17 cellular contexts compared by ENCODE assay signal in the genomic region with DNA sequence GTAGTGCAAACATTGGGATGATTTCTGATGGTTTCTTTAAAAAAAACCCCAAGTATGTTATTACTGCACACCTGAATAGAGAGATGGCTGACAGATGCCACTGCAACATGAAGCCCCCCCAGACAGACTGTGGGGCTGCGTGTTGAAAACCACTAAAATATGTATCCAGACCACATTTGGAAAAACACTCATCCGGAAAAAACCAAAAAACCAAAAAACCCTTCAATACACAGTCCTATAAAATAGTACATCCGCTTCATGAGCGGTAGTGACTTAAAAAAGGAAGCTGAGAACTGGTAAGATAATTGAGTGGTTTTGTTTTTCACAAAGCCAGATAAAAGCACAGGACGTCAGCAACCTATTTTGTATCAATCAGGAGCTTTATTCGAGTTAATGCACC. TPM values are rescaled to one million over a fixed set of nuclear protein-coding genes. Genes with fewer than 3 reads are reported as not detected.
DNase-seq lines count a peak whose midpoint lies in the region; ATAC-seq and TF ChIP-seq lines count a peak whose summit lies in the region.
"Had no signal": no experiment of that assay in that cellular context is flagged by ENCODE, and none has a peak within 500 bp of the region (broad histone marks: within the 10 kb centered on the region; RNA-seq: fewer than 3 reads in every experiment).

No MANE protein-coding gene starts in this region.

- TF ChIP-seq POLR2A in suprapubic skin (IDR thresholded peaks at IDR 0.05) = no peak

- H3K27me3 ChIP-seq in Loucy (ENCODE audit: insufficient read depth, low read length, poor library complexity, severe bottlenecking) (peaks cover 49% of the 10 kb centered on the region), WERI-Rb-1 (ENCODE audit: insufficient read depth, low read depth, severe bottlenecking) (no peaks in the 10 kb centered on the region), suprapubic skin (peaks cover 39% of the 10 kb centered on the region)

- H3K4me3 ChIP-seq in Loucy (ENCODE audit: low read length, poor library complexity, severe bottlenecking) (peak overlapping the region; percentile 47), WERI-Rb-1 (ENCODE audit: low read depth, low read length) (no peak overlapping the region), suprapubic skin (no peak overlapping the region)
- H3K4me3 ChIP-seq: gastrocnemius medialis had no signal

- CTCF ChIA-PET in activated CD4-positive, alpha-beta T cell treated with anti-CD3 and anti-CD28 coated beads for 36 hours (lab: Charles Lee) = interaction anchor here (0.7 to 2.5 kb wide), 4 partner anchors 16 to 401 kb away, joined by 3 to 9 read pairs (median 4); no protein-coding TSS in a partner anchor
- CTCF ChIA-PET in activated CD4-positive, alpha-beta memory T cell treated with anti-CD3 and anti-CD28 coated beads, Interleukin-2, amount 10 ng/mL, durations not matched to agents 7 days and 5 days (lab: Charles Lee) = interaction anchor here (0.6 to 1.1 kb wide), 4 partner anchors 12 to 165 kb away, joined by 3 to 5 read pairs (median 3); no protein-coding TSS in a partner anchor

- no peaks in the 10 kb centered on the region for H3K79me2 ChIP-seq in Loucy (ENCODE audit: insufficient read depth, low read length)

- TF ChIP-seq CTCF in Loucy (conservative IDR thresholded peaks at IDR 0.05; ENCODE audit: low read length) (no peak), CD14-positive monocyte (IDR thresholded peaks at IDR 0.05) (no peak), WERI-Rb-1 (IDR thresholded peaks at IDR 0.05; ENCODE audit: low read depth, low read length) (no peak), suprapubic skin (IDR thresholded peaks at IDR 0.05) (no peak)

- WGBS in suprapubic skin = 71% methylated on average over 6 of the region's 6 CpGs

- peak; percentile 15 for DNase-seq in activated CD4-positive, alpha-beta T cell treated with anti-CD3 and anti-CD28 coated beads for 36 hours
- no peak for DNase-seq in activated CD4-positive, alpha-beta T cell treated with anti-CD3 and anti-CD28 coated beads, Interleukin-2, amount 50 U/mL, for 4 hours
- peak; percentile 22 for DNase-seq in activated CD4-positive, alpha-beta memory T cell treated with anti-CD3 and anti-CD28 coated beads, Interleukin-2, amount 10 ng/mL, durations not matched to agents 7 days and 5 days
- peak; percentile 5 for DNase-seq in naive B cell
- DNase-seq in CD14-positive monocyte (ENCODE audit: low spot score) = no peak
- no peak for DNase-seq in WERI-Rb-1
- no peak for DNase-seq in suprapubic skin (ENCODE audit: low spot score in 2 of 2)
- DNase-seq: caudate nucleus, gastrocnemius medialis, NCI-H2029, nucleus accumbens had no signal

- peak; percentile 64 for ATAC-seq in activated CD4-positive, alpha-beta T cell treated with anti-CD3 and anti-CD28 coated beads for 36 hours
- peak; percentile 32 to 50 for ATAC-seq in naive B cell (ENCODE audit: low read depth in 2 of 2)
- ATAC-seq: gastrocnemius medialis, Right ventricle myocardium inferior had no signal

- no peaks in the 10 kb centered on the region for H3K27me3 Mint-ChIP-seq in activated CD4-positive, alpha-beta T cell treated with anti-CD3 and anti-CD28 coated beads for 36 hours
- no peaks in the 10 kb centered on the region for H3K27me3 Mint-ChIP-seq in activated CD4-positive, alpha-beta memory T cell treated with anti-CD3 and anti-CD28 coated beads, Interleukin-2, amount 10 ng/mL, durations not matched to agents 7 days and 5 days
- H3K27me3 Mint-ChIP-seq in naive B cell = no peaks in the 10 kb centered on the region
- H3K27me3 Mint-ChIP-seq in CD14-positive monocyte (ENCODE audit: low read depth in 3 of 3) = peaks cover 0 to 13% (median 8%) of the 10 kb centered on the region in 3 donors

- H3K36me3 ChIP-seq in Loucy (ENCODE audit: insufficient read depth, low read length) = no peaks in the 10 kb centered on the region
- H3K36me3 ChIP-seq in WERI-Rb-1 = no peaks in the 10 kb centered on the region
- no peaks in the 10 kb centered on the region for H3K36me3 ChIP-seq in suprapubic skin
- H3K36me3 ChIP-seq: gastrocnemius medialis had no signal

- H3K4me2 ChIP-seq in Loucy (ENCODE audit: low read depth, low read length, poor library complexity, severe bottlenecking) = peak overlapping the region; percentile 70
- H3K4me2 ChIP-seq: KMS-11 had no signal

- H3K4me3 Mint-ChIP-seq in activated CD4-positive, alpha-beta T cell treated with anti-CD3 and anti-CD28 coated beads for 36 hours = peak overlapping the region; percentile 15
- peak overlapping the region; percentile 46 for H3K4me3 Mint-ChIP-seq in activated CD4-positive, alpha-beta memory T cell treated with anti-CD3 and anti-CD28 coated beads, Interleukin-2, amount 10 ng/mL, durations not matched to agents 7 days and 5 days
- peak overlapping the region in 4 of 8 donors; percentile 37 to 63 (median 48) for H3K4me3 Mint-ChIP-seq in naive B cell
- H3K4me3 Mint-ChIP-seq in CD14-positive monocyte = no peak overlapping the region

- TF ChIP-seq EP300 in suprapubic skin (IDR thresholded peaks at IDR 0.05) = no peak

- H3K4me1 ChIP-seq in Loucy (ENCODE audit: insufficient read depth, low read length, poor library complexity, severe bottlenecking) (peaks cover 23% of the 10 kb centered on the region), suprapubic skin (no peaks in the 10 kb centered on the region)
- H3K4me1 ChIP-seq: gastrocnemius medialis had no signal

- peak overlapping the region; percentile 84 for H3K27ac Mint-ChIP-seq in activated CD4-positive, alpha-beta T cell treated with anti-CD3 and anti-CD28 coated beads for 36 hours
- peak overlapping the region; percentile 91 for H3K27ac Mint-ChIP-seq in activated CD4-positive, alpha-beta memory T cell treated with anti-CD3 and anti-CD28 coated beads, Interleukin-2, amount 10 ng/mL, durations not matched to agents 7 days and 5 days
- peak overlapping the region in 4 of 6 donors; percentile 47 to 88 (median 74) for H3K27ac Mint-ChIP-seq in naive B cell
- H3K27ac Mint-ChIP-seq in CD14-positive monocyte = no peak overlapping the region

- H3K27ac ChIP-seq in WERI-Rb-1 (no peak overlapping the region), suprapubic skin (no peak overlapping the region)
- H3K27ac ChIP-seq: gastrocnemius medialis, KMS-11, VCaP had no signal

- H3K9ac ChIP-seq in Loucy (ENCODE audit: low read depth, low read length, poor library complexity, severe bottlenecking) = no peak overlapping the region
- H3K9ac ChIP-seq: KMS-11 had no signal

- H4K20me1 ChIP-seq in Loucy (ENCODE audit: insufficient read depth, low read length, poor library complexity, severe bottlenecking) = no peaks in the 10 kb centered on the region

- H3F3A ChIP-seq in Loucy (ENCODE audit: low read depth) = no peaks in the 10 kb centered on the region

- intact Hi-C loops in activated CD4-positive, alpha-beta T cell treated with anti-CD3 and anti-CD28 coated beads for 36 hours (cut with DNase I, micrococcal nuclease) = no loop called here
- intact Hi-C loops in CD14-positive monocyte (cut with micrococcal nuclease) = no loop called here

- peaks cover 54% of the 10 kb centered on the region for H3K4me1 Mint-ChIP-seq in activated CD4-positive, alpha-beta T cell treated with anti-CD3 and anti-CD28 coated beads for 36 hours
- peaks cover 63% of the 10 kb centered on the region for H3K4me1 Mint-ChIP-seq in activated CD4-positive, alpha-beta memory T cell treated with anti-CD3 and anti-CD28 coated beads, Interleukin-2, amount 10 ng/mL, durations not matched to agents 7 days and 5 days
- H3K4me1 Mint-ChIP-seq in naive B cell = peaks cover 27 to 33% (median 28%) of the 10 kb centered on the region in 3 donors
- H3K4me1 Mint-ChIP-seq in CD14-positive monocyte = peaks cover 16% of the 10 kb centered on the region

- H2AFZ ChIP-seq in Loucy (ENCODE audit: low read length) = no peak overlapping the region

- POLR2A ChIA-PET in activated CD4-positive, alpha-beta T cell treated with anti-CD3 and anti-CD28 coated beads for 36 hours (lab: Charles Lee) = interaction anchor here (0.6 to 1.0 kb wide), 3 partner anchors 93 to 364 kb away, joined by 3 to 6 read pairs (median 3); no protein-coding TSS in a partner anchor
- POLR2A ChIA-PET in activated CD4-positive, alpha-beta memory T cell treated with anti-CD3 and anti-CD28 coated beads, Interleukin-2, amount 10 ng/mL, durations not matched to agents 7 days and 5 days (lab: Charles Lee) = interaction anchor here (0.7 to 2.1 kb wide), 8 partner anchors 11 to 603 kb away, joined by 3 to 7 read pairs (median 4); a partner anchor contains a TSS

- H3K9me3 ChIP-seq in Loucy (ENCODE audit: insufficient read depth, low read depth, low read length) (no peaks in the 10 kb centered on the region; the same call in 1 of the 2 replicates), WERI-Rb-1 (ENCODE audit: severe bottlenecking) (peaks cover 3% of the 10 kb centered on the region), suprapubic skin (no peaks in the 10 kb centered on the region)
- H3K9me3 ChIP-seq: gastrocnemius medialis had no signal

- no peaks in the 10 kb centered on the region for H3K9me2 ChIP-seq in Loucy (replicated peaks; ENCODE audit: low read depth, low read length)

- H3K36me3 Mint-ChIP-seq in activated CD4-positive, alpha-beta T cell treated with anti-CD3 and anti-CD28 coated beads for 36 hours (ENCODE audit: low read depth) = peaks cover 28% of the 10 kb centered on the region
- peaks cover 80% of the 10 kb centered on the region for H3K36me3 Mint-ChIP-seq in activated CD4-positive, alpha-beta memory T cell treated with anti-CD3 and anti-CD28 coated beads, Interleukin-2, amount 10 ng/mL, durations not matched to agents 7 days and 5 days (ENCODE audit: low read depth)
- H3K36me3 Mint-ChIP-seq in naive B cell (peaks cover 17 to 48% of the 10 kb centered on the region in 2 donors), CD14-positive monocyte (no peaks in the 10 kb centered on the region)

- H3K9me3 Mint-ChIP-seq in activated CD4-positive, alpha-beta T cell treated with anti-CD3 and anti-CD28 coated beads for 36 hours (ENCODE audit: low read depth) = peaks cover 17% of the 10 kb centered on the region
- H3K9me3 Mint-ChIP-seq in activated CD4-positive, alpha-beta memory T cell treated with anti-CD3 and anti-CD28 coated beads, Interleukin-2, amount 10 ng/mL, durations not matched to agents 7 days and 5 days = peaks cover 24% of the 10 kb centered on the region
- H3K9me3 Mint-ChIP-seq in naive B cell = peaks cover 0 to 6% (median 4%) of the 10 kb centered on the region in 7 donors
- H3K9me3 Mint-ChIP-seq in CD14-positive monocyte = peaks cover 0 to 6% (median 2%) of the 10 kb centered on the region in 7 donors

RNA-seq across cellular contexts. Expression of a gene that starts 47.1 kb away (rescaled TPM):
- total RNA-seq in activated CD4-positive, alpha-beta T cell treated with anti-CD3 and anti-CD28 coated beads for 36 hours = under 1 TPM in 1 of 2 experiments, not detected in 1; 0.11 TPM
- under 1 TPM; 0.25 to 0.35 TPM for total RNA-seq in activated CD4-positive, alpha-beta memory T cell treated with anti-CD3 and anti-CD28 coated beads, Interleukin-2, amount 10 ng/mL, durations not matched to agents 7 days and 5 days
- not detected for polyA plus RNA-seq in naive B cell (ENCODE audit: low read depth in 6 of 6)
- not detected for polyA plus RNA-seq in CD14-positive monocyte
- 1 to 10 TPM in 3 of 4 donors, under 1 TPM in 1; 0.97 to 2.4 (median 1.6) TPM for total RNA-seq in suprapubic skin
- total RNA-seq: H4, Right ventricle myocardium inferior, subcutaneous adipose tissue had no signal

Comparison
In these comparisons a context has a peak if more than half of its experiments do, and no peak if none do; other contexts are left out.
1. DNase-seq: peak in activated CD4-positive, alpha-beta T cell treated with anti-CD3 and anti-CD28 coated beads for 36 hours (single experiment), activated CD4-positive, alpha-beta memory T cell treated with anti-CD3 and anti-CD28 coated beads, Interleukin-2, amount 10 ng/mL, durations not matched to agents 7 days and 5 days (single experiment) and naive B cell (single experiment); none in activated CD4-positive, alpha-beta T cell treated with anti-CD3 and anti-CD28 coated beads, Interleukin-2, amount 50 U/mL, for 4 hours (0 of 2), CD14-positive monocyte (single experiment), WERI-Rb-1 (single experiment) and suprapubic skin (0 of 2).
2. H3K27ac Mint-ChIP-seq: peak in activated CD4-positive, alpha-beta T cell treated with anti-CD3 and anti-CD28 coated beads for 36 hours (single experiment), activated CD4-positive, alpha-beta memory T cell treated with anti-CD3 and anti-CD28 coated beads, Interleukin-2, amount 10 ng/mL, durations not matched to agents 7 days and 5 days (single experiment) and naive B cell (4 of 6); none in CD14-positive monocyte (0 of 7).
3. H3K4me3 Mint-ChIP-seq: peak in activated CD4-positive, alpha-beta T cell treated with anti-CD3 and anti-CD28 coated beads for 36 hours (single experiment) and activated CD4-positive, alpha-beta memory T cell treated with anti-CD3 and anti-CD28 coated beads, Interleukin-2, amount 10 ng/mL, durations not matched to agents 7 days and 5 days (single experiment); none in CD14-positive monocyte (0 of 2).